1 cellular context compared by ENCODE assay signal in genomic region chr13:21234537-21234936, GRCh38.
TF ChIP-seq lines count a peak whose summit lies in the region.

No MANE protein-coding gene starts in this region.

TF ChIP-seq in HepG2, 621 proteins besides CTCF, POLR2A, EP300 and RAD21:
- TF ChIP-seq ZNF317 (CRISPR knock-in tag; IDR thresholded peaks at IDR 0.05): no peak
- no peak for TF ChIP-seq MTA1 (CRISPR knock-in tag; IDR thresholded peaks at IDR 0.05; ENCODE audit: borderline replicate concordance)
- TF ChIP-seq ZNF747 (CRISPR knock-in tag; IDR thresholded peaks at IDR 0.05; ENCODE audit: borderline replicate concordance): no peak
- TF ChIP-seq, protein P1, sequence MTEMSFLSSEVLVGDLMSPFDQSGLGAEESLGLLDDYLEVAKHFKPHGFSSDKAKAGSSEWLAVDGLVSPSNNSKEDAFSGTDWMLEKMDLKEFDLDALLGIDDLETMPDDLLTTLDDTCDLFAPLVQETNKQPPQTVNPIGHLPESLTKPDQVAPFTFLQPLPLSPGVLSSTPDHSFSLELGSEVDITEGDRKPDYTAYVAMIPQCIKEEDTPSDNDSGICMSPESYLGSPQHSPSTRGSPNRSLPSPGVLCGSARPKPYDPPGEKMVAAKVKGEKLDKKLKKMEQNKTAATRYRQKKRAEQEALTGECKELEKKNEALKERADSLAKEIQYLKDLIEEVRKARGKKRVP (CRISPR knock-in tag; IDR thresholded peaks at IDR 0.05): no peak
- no peak for TF ChIP-seq ZNF598 (CRISPR knock-in tag; IDR thresholded peaks at IDR 0.05; ENCODE audit: borderline replicate concordance)
- TF ChIP-seq CREM (IDR thresholded peaks at IDR 0.05): no peak
- no peak for TF ChIP-seq CREM (CRISPR knock-in tag; IDR thresholded peaks at IDR 0.05)
- no peak for TF ChIP-seq MED1 (CRISPR knock-in tag; IDR thresholded peaks at IDR 0.05)
- no peak for TF ChIP-seq CCDC6 (CRISPR knock-in tag; IDR thresholded peaks at IDR 0.05)
- TF ChIP-seq GPBP1L1 (CRISPR knock-in tag; IDR thresholded peaks at IDR 0.05): no peak
- TF ChIP-seq ZNF549 (CRISPR knock-in tag; IDR thresholded peaks at IDR 0.05): no peak
- no peak for TF ChIP-seq ZFP82 (CRISPR knock-in tag; IDR thresholded peaks at IDR 0.05; ENCODE audit: borderline replicate concordance)
- no peak for TF ChIP-seq PTBP1 (IDR thresholded peaks at IDR 0.05; ENCODE audit: low read depth, low read length, poor library complexity, severe bottlenecking)
- TF ChIP-seq TEAD2 (CRISPR knock-in tag; IDR thresholded peaks at IDR 0.05): no peak
- TF ChIP-seq NFE2 (CRISPR knock-in tag; IDR thresholded peaks at IDR 0.05): no peak
- no peak for TF ChIP-seq ZNF281 (CRISPR knock-in tag; IDR thresholded peaks at IDR 0.05; ENCODE audit: borderline replicate concordance)
